ENCODE assay signal across 8 cellular contexts in the genomic region with DNA sequence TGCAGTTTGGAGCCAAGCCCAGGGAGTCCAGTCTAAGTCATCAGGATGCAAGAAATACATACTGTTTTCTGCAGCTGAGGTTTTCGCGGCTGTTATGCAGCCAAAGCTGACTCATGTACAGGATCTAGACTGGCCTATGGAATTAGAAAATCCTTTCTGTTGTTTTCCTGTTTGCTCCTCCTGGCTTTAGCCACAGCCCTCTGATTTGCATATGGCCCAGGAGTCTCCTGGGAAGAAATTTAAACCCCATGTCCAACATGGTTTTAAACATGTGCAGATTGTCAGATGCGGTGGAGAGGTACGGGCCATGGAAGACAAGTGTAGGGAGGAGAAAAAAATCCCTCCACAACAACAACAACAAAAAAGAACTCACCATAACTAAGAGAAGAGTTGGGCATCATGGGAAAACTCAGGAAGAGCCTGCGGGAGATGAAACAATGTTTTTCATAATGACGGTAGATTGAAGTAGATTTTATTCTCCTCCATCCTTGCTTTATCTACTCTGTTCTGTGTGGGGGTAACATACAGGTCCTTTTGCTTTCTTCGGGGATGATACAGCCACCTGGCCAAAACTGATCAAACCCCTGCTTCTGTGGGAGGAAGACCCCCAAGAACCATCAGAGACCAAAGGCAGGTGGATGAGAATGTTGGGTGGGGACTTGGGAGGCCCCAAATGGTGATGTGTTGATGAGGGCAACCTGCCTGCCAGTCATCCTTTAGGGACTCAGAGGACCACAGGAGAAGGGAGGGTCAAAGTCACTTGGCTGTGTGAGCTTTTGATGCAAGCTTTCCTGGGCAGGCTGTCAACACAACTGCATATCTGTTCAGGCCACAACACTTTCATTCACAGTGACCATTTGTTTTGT. TPM values are rescaled to one million over a fixed set of nuclear protein-coding genes. Genes with fewer than 3 reads are reported as not detected.
DNase-seq lines count a peak whose midpoint lies in the region; ATAC-seq and TF ChIP-seq lines count a peak whose summit lies in the region.

No MANE protein-coding gene starts in this region.

- POLR2A ChIA-PET in activated CD4-positive, alpha-beta memory T cell treated with anti-CD3 and anti-CD28 coated beads, Interleukin-2, amount 10 ng/mL, durations not matched to agents 7 days and 5 days (lab: Charles Lee), result interaction anchor here (0.7 to 1.0 kb wide), 2 partner anchors 20 to 29 kb away, joined by 4 read pairs; no protein-coding TSS in a partner anchor

- in situ Hi-C loops in HAP-1 (cut with MboI; ENCODE audit: low sequenced_read_pairs), result no loop called here

- H3K4me3 Mint-ChIP-seq in CD14-positive monocyte, result no peak overlapping the region
- no peak overlapping the region for H3K4me3 Mint-ChIP-seq in activated CD4-positive, alpha-beta memory T cell treated with anti-CD3 and anti-CD28 coated beads, Interleukin-2, amount 10 ng/mL, durations not matched to agents 7 days and 5 days

- ATAC-seq in GM18909 (IDR thresholded peaks at IDR 0.05; ENCODE audit: poor library complexity, unreplicated experiment), result no peak
- no peak for ATAC-seq in left lung

- peaks cover 0 to 6% (median 4%) of the 10 kb centered on the region in 7 donors for H3K9me3 Mint-ChIP-seq in CD14-positive monocyte
- H3K9me3 Mint-ChIP-seq in activated CD4-positive, alpha-beta memory T cell treated with anti-CD3 and anti-CD28 coated beads, Interleukin-2, amount 10 ng/mL, durations not matched to agents 7 days and 5 days, result no peaks in the 10 kb centered on the region

- peaks cover 4 to 6% of the 10 kb centered on the region in 2 donors for H3K36me3 Mint-ChIP-seq in CD14-positive monocyte
- H3K36me3 Mint-ChIP-seq in activated CD4-positive, alpha-beta memory T cell treated with anti-CD3 and anti-CD28 coated beads, Interleukin-2, amount 10 ng/mL, durations not matched to agents 7 days and 5 days (ENCODE audit: low read depth), result no peaks in the 10 kb centered on the region

- peaks cover 26% of the 10 kb centered on the region for H3K4me1 Mint-ChIP-seq in CD14-positive monocyte
- peaks cover 59% of the 10 kb centered on the region for H3K4me1 Mint-ChIP-seq in activated CD4-positive, alpha-beta memory T cell treated with anti-CD3 and anti-CD28 coated beads, Interleukin-2, amount 10 ng/mL, durations not matched to agents 7 days and 5 days

- H3K4me1 ChIP-seq in HAP-1 (no peaks in the 10 kb centered on the region), iPS DF 6.9 (ENCODE audit: control insufficient read depth, insufficient read depth, low read length) (no peaks in the 10 kb centered on the region), left lung (peaks cover 0 to 11% of the 10 kb centered on the region in 2 donors)

- intact Hi-C loops in CD14-positive monocyte (cut with micrococcal nuclease) (loop anchor here in 1 of 2 donors (10.0 kb wide), 2 partner anchors 91 to 421 kb away; no protein-coding TSS in a partner anchor), left lung (cut with DNase I) (no loop called here)

- peaks cover 19 to 45% (median 37%) of the 10 kb centered on the region in 3 donors for H3K27me3 Mint-ChIP-seq in CD14-positive monocyte (ENCODE audit: low read depth in 3 of 3)
- no peaks in the 10 kb centered on the region for H3K27me3 Mint-ChIP-seq in activated CD4-positive, alpha-beta memory T cell treated with anti-CD3 and anti-CD28 coated beads, Interleukin-2, amount 10 ng/mL, durations not matched to agents 7 days and 5 days

- CTCF ChIA-PET in activated CD4-positive, alpha-beta memory T cell treated with anti-CD3 and anti-CD28 coated beads, Interleukin-2, amount 10 ng/mL, durations not matched to agents 7 days and 5 days (lab: Charles Lee), result interaction anchor here (1.4 kb wide), 1 partner anchor 10 kb away, joined by 6 read pairs; no protein-coding TSS in a partner anchor

- H3K27ac Mint-ChIP-seq in CD14-positive monocyte, result peak overlapping the region in 5 of 7 donors; percentile 70 to 92 (median 77)
- H3K27ac Mint-ChIP-seq in activated CD4-positive, alpha-beta memory T cell treated with anti-CD3 and anti-CD28 coated beads, Interleukin-2, amount 10 ng/mL, durations not matched to agents 7 days and 5 days, result peak overlapping the region; percentile 44

- H3K4me3 ChIP-seq in HAP-1 (no peak overlapping the region), iPS DF 6.9 (ENCODE audit: low read length) (no peak overlapping the region), left lung (no peak overlapping the region)

- no CpG with 5 or more reads among the region's 7 CpGs for WGBS in iPS DF 6.9 (ENCODE audit: insufficient coverage, insufficient read length)

- H3K9me3 ChIP-seq in HAP-1 (no peaks in the 10 kb centered on the region), iPS DF 6.9 (ENCODE audit: control insufficient read depth, insufficient read depth, low read length) (no peaks in the 10 kb centered on the region), left lung (no peaks in the 10 kb centered on the region)

- no peak for DNase-seq in CD14-positive monocyte (ENCODE audit: low spot score)
- DNase-seq in HAP-1 (ENCODE audit: low spot score in 2 of 2), result peak; percentile 40 to 65
- DNase-seq in activated CD4-positive, alpha-beta memory T cell treated with anti-CD3 and anti-CD28 coated beads, Interleukin-2, amount 10 ng/mL, durations not matched to agents 7 days and 5 days, result no peak
- peak; percentile 64 for DNase-seq in iPS DF 6.9 (ENCODE audit: low read depth, low spot score)
- DNase-seq in left lung, result no peak
- DNase-seq in GF-D8 (lab: John Stamatoyannopoulos, UW), result no peak
- no peak for DNase-seq in NCI-H1048 (lab: John Stamatoyannopoulos, UW)

- no peaks in the 10 kb centered on the region for H3K27me3 ChIP-seq in HAP-1 (ENCODE audit: low read depth)
- no peaks in the 10 kb centered on the region for H3K27me3 ChIP-seq in iPS DF 6.9 (ENCODE audit: control insufficient read depth, insufficient read depth, low read length)
- peaks cover 0 to 5% of the 10 kb centered on the region in 2 donors for H3K27me3 ChIP-seq in left lung

- H3K27ac ChIP-seq in iPS DF 6.9 (ENCODE audit: low read length) (no peak overlapping the region), left lung (no peak overlapping the region)

- TF ChIP-seq CTCF in CD14-positive monocyte (IDR thresholded peaks at IDR 0.05) (no peak), left lung (IDR thresholded peaks at IDR 0.05) (no peak)

- no peaks in the 10 kb centered on the region for H3K36me3 ChIP-seq in HAP-1 (replicated peaks)
- no peaks in the 10 kb centered on the region for H3K36me3 ChIP-seq in iPS DF 6.9 (ENCODE audit: control insufficient read depth, insufficient read depth, low read length)
- H3K36me3 ChIP-seq in left lung, result no peaks in the 10 kb centered on the region

RNA-seq across cellular contexts. Expression of a gene that starts 29.8 kb away (rescaled TPM):
- polyA plus RNA-seq in CD14-positive monocyte, result 10 to 100 TPM in 1 of 2 donors, 1 to 10 TPM in 1; 3.4 to 10.6 TPM
- total RNA-seq in activated CD4-positive, alpha-beta memory T cell treated with anti-CD3 and anti-CD28 coated beads, Interleukin-2, amount 10 ng/mL, durations not matched to agents 7 days and 5 days, result 10 to 100 TPM; 16.3 to 17.4 TPM
- total RNA-seq in left lung, result 10 to 100 TPM; 48.7 to 55.5 TPM

Comparison
In these comparisons a context has a peak if more than half of its experiments do, and no peak if none do; other contexts are left out.
1. DNase-seq: peak in HAP-1 (2 of 2) and iPS DF 6.9 (single experiment); none in CD14-positive monocyte (single experiment), activated CD4-positive, alpha-beta memory T cell treated with anti-CD3 and anti-CD28 coated beads, Interleukin-2, amount 10 ng/mL, durations not matched to agents 7 days and 5 days (single experiment), left lung (0 of 2), GF-D8 (single experiment) and NCI-H1048 (single experiment).